In the genomic region with DNA sequence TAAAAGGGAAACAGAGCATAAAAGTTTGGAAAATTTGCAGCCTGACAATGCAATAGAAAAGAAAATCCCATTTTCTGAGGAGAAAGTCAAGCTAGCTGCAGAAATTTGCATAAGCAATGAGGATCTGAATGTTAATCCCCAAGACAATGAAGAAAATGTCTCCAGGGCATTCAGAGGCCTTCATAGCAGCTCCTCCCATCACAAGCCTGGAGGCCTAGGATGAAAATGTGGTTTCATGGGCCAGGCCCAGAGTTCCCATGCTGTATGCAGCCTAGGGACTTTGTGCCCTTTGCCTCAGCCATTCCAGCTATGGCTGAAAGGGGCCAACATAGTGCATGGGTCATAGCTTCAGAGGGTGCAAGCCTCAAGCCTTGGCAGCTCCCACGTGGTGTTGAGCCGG, we compare ENCODE assay signal across 29 cellular contexts. TPM values are rescaled to one million over a fixed set of nuclear protein-coding genes. Genes with fewer than 3 reads are reported as not detected.
"Had no signal": no experiment of that assay in that cellular context is flagged by ENCODE, and none has a peak within 500 bp of the region (broad histone marks: within the 10 kb centered on the region; RNA-seq: fewer than 3 reads in every experiment).

No MANE protein-coding gene starts in this region.

- H3K27me3 ChIP-seq: colonic mucosa, gastrocnemius medialis had no signal

- H3K9me3 ChIP-seq: colonic mucosa, esophagus squamous epithelium, gastrocnemius medialis, heart right ventricle, left lung, lower lobe of right lung had no signal

- ATAC-seq: effector memory CD8-positive, alpha-beta T cell; esophagus mucosa; gastrocnemius medialis; heart right ventricle; left cardiac atrium; left lung; left ventricle myocardium superior; lower lobe of right lung had no signal

- H3K9me3 Mint-ChIP-seq: dendritic cell treated with granulocyte-macrophage colony-stimulating factor and Interleukin-4, amounts not matched to agents 40 ng/mL and 50 ng/mL, for 4 days; effector memory CD8-positive, alpha-beta T cell; endodermal cell had no signal

- DNase-seq: colonic mucosa; cortex of kidney; effector CD8-positive, alpha-beta T cell; effector memory CD8-positive, alpha-beta T cell; endodermal cell; erythroblast; esophagus squamous epithelium; foreskin fibroblast; foreskin melanocyte; gastrocnemius medialis; glutamatergic neuron; head of caudate nucleus; heart right ventricle; hippocampal formation; left cardiac atrium; left lung; left ventricle myocardium superior; lower lobe of right lung; mesenchymal stem cell; midbrain had no signal

- H3K4me3 ChIP-seq: colonic mucosa, esophagus squamous epithelium, gastrocnemius medialis, heart right ventricle, left lung, lower lobe of right lung had no signal

- H3K4me1 ChIP-seq: colonic mucosa, esophagus squamous epithelium, gastrocnemius medialis, heart right ventricle, left lung, lower lobe of right lung had no signal

- H3K27ac ChIP-seq: colonic mucosa, epithelial cell of prostate, esophagus squamous epithelium, gastrocnemius medialis, heart right ventricle, left lung, lower lobe of right lung had no signal

- H3K27me3 Mint-ChIP-seq: dendritic cell treated with granulocyte-macrophage colony-stimulating factor and Interleukin-4, amounts not matched to agents 40 ng/mL and 50 ng/mL, for 4 days had no signal

- H3K27ac Mint-ChIP-seq: dendritic cell treated with granulocyte-macrophage colony-stimulating factor and Interleukin-4, amounts not matched to agents 40 ng/mL and 50 ng/mL, for 4 days; effector memory CD8-positive, alpha-beta T cell; endodermal cell had no signal

- H3K4me3 Mint-ChIP-seq: dendritic cell treated with granulocyte-macrophage colony-stimulating factor and Interleukin-4, amounts not matched to agents 40 ng/mL and 50 ng/mL, for 4 days; effector memory CD8-positive, alpha-beta T cell; endodermal cell had no signal

- H3K36me3 ChIP-seq: colonic mucosa, esophagus squamous epithelium, gastrocnemius medialis, heart right ventricle, left lung, lower lobe of right lung had no signal

RNA-seq across cellular contexts. Expression of gene SCN1A, which starts 10.3 kb away (rescaled TPM):
- total RNA-seq: endodermal cell, esophagus mucosa, esophagus squamous epithelium, gastrocnemius medialis, glomerular endothelial cell, kidney epithelial cell, lung microvascular endothelial cell, mononuclear cell, mucosa of gallbladder had no signal
- polyA plus RNA-seq: keratinocyte had no signal
